In the genomic region with DNA sequence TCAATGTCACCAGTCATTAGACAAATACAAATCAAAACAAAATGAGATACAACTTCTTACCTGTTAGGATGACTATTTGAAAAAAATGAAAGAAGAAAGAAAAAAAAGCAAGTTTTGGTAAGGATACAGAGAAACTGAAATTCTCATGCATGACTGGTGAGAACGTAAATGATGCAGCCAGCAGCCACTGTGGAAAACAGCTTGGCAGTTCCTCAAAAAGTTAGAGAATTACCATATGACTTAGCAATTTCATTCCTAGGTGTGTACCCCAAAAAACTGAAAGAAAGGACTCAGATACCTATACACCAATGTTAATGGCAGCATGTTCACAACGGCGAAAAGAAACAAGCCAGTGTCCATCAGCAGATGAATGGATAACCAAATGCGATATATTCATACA, we compare ENCODE assay signal across 29 cellular contexts. TPM values are rescaled to one million over a fixed set of nuclear protein-coding genes. Genes with fewer than 3 reads are reported as not detected.
DNase-seq lines count a peak whose midpoint lies in the region; ATAC-seq and TF ChIP-seq lines count a peak whose summit lies in the region.
"Had no signal": no experiment of that assay in that cellular context is flagged by ENCODE, and none has a peak within 500 bp of the region (broad histone marks: within the 10 kb centered on the region; RNA-seq: fewer than 3 reads in every experiment).

No MANE protein-coding gene starts in this region.

- no peak for TF ChIP-seq CTCF in neutrophil (IDR thresholded peaks at IDR 0.05)
- no peak for TF ChIP-seq CTCF in MCF 10A (IDR thresholded peaks at IDR 0.05; ENCODE audit: unreplicated experiment)

- peak overlapping the region; percentile 46 to 53 for H3K4me3 ChIP-seq in neutrophil (ENCODE audit: low read depth in 1 of 2, low read length in 1 of 2)
- H3K4me3 ChIP-seq: body of pancreas, mucosa of descending colon, thyroid gland had no signal

- H3K9me3 Mint-ChIP-seq in activated T-cell treated with anti-CD3 and anti-CD28 coated beads, Interleukin-2, amount 50 U/mL, for 72 hours = no peaks in the 10 kb centered on the region
- H3K9me3 Mint-ChIP-seq in activated T-cell treated with anti-CD3 and anti-CD28 coated beads, Interleukin-2, amount 50 U/mL, for 24 hours = no peaks in the 10 kb centered on the region
- H3K9me3 Mint-ChIP-seq in MCF 10A (ENCODE audit: unreplicated experiment) = no peaks in the 10 kb centered on the region
- H3K9me3 Mint-ChIP-seq: activated naive CD8-positive, alpha-beta T cell treated with anti-CD3 and anti-CD28 coated beads, Interleukin-2, amount 50 U/mL, for 24 hours; activated T-helper 2 cell treated with anti-CD3 and anti-CD28 coated beads, Interferon-gamma antibody, Interleukin-2, Interleukin-4, amounts not matched to agents 10 μg/mL and 5 μg/mL and 100 μg/mL, durations not matched to agents 14 hours and 24 hours and 36 hours; neural crest cell; T-cell had no signal

- H3K27ac Mint-ChIP-seq in activated T-cell treated with anti-CD3 and anti-CD28 coated beads, Interleukin-2, amount 50 U/mL, for 72 hours = peak overlapping the region; percentile 35
- H3K27ac Mint-ChIP-seq in activated T-cell treated with anti-CD3 and anti-CD28 coated beads, Interleukin-2, amount 50 U/mL, for 24 hours = no peak overlapping the region
- H3K27ac Mint-ChIP-seq in T-helper 17 cell (peak overlapping the region; percentile 39), MCF 10A (ENCODE audit: low read depth, unreplicated experiment) (no peak overlapping the region)
- H3K27ac Mint-ChIP-seq: activated naive CD8-positive, alpha-beta T cell treated with anti-CD3 and anti-CD28 coated beads, Interleukin-2, amount 50 U/mL, for 24 hours; activated T-helper 2 cell treated with anti-CD3 and anti-CD28 coated beads, Interferon-gamma antibody, Interleukin-2, Interleukin-4, amounts not matched to agents 10 μg/mL and 5 μg/mL and 100 μg/mL, durations not matched to agents 14 hours and 24 hours and 36 hours had no signal

- H3K9me3 ChIP-seq in T-helper 17 cell (ENCODE audit: control insufficient read depth, low read length, poor library complexity, severe bottlenecking) (no peaks in the 10 kb centered on the region), neutrophil (no peaks in the 10 kb centered on the region)
- H3K9me3 ChIP-seq: body of pancreas, mucosa of descending colon, thyroid gland had no signal

- BruUV-seq in MCF 10A (replicated peaks; lab: Mats Ljungman, UMichigan) = no TSS peak

- peak overlapping the region; percentile 100 for H3K27ac ChIP-seq in neutrophil
- H3K27ac ChIP-seq: body of pancreas had no signal

- peaks cover 49% of the 10 kb centered on the region for H3K4me1 Mint-ChIP-seq in activated T-cell treated with anti-CD3 and anti-CD28 coated beads, Interleukin-2, amount 50 U/mL, for 72 hours (ENCODE audit: low read depth)
- peaks cover 60% of the 10 kb centered on the region for H3K4me1 Mint-ChIP-seq in activated T-cell treated with anti-CD3 and anti-CD28 coated beads, Interleukin-2, amount 50 U/mL, for 24 hours (ENCODE audit: low read depth)
- peaks cover 28% of the 10 kb centered on the region for H3K4me1 Mint-ChIP-seq in T-helper 17 cell
- H3K4me1 Mint-ChIP-seq in MCF 10A (ENCODE audit: insufficient read depth, unreplicated experiment) = peaks cover 18% of the 10 kb centered on the region

- H3K36me3 ChIP-seq in neutrophil = no peaks in the 10 kb centered on the region
- H3K36me3 ChIP-seq: thyroid gland had no signal

- ATAC-seq in activated T-cell treated with anti-CD3 and anti-CD28 coated beads, Interleukin-2, amount 50 U/mL, for 72 hours (replicated peaks in 1 of 2) = no peak
- no peak for ATAC-seq in T-helper 17 cell
- no peak for ATAC-seq in HG02571 (IDR thresholded peaks at IDR 0.05; ENCODE audit: unreplicated experiment)
- ATAC-seq: activated naive CD8-positive, alpha-beta T cell treated with anti-CD3 and anti-CD28 coated beads, Interleukin-2, amount 50 U/mL, for 24 hours; body of pancreas; esophagus mucosa; mucosa of descending colon; PC-3; stimulated activated naive CD8-positive, alpha-beta T cell treated with anti-CD3 and anti-CD28 coated beads, Interleukin-15, Interleukin-2, amounts not matched to agents 100 U/mL and 50 U/mL, for 24 hours; T-cell had no signal

- POLR2A ChIA-PET in MCF 10A (lab: Yijun Ruan, JAX) = interaction anchor here (0.6 to 1.0 kb wide), 3 partner anchors 27 to 355 kb away, joined by 3 to 5 read pairs (median 3); no protein-coding TSS in a partner anchor

- intact Hi-C loops in MCF 10A (cut with micrococcal nuclease) = no loop called here

- no peaks in the 10 kb centered on the region for H3K27me3 Mint-ChIP-seq in activated T-cell treated with anti-CD3 and anti-CD28 coated beads, Interleukin-2, amount 50 U/mL, for 72 hours (ENCODE audit: low read depth)
- no peaks in the 10 kb centered on the region for H3K27me3 Mint-ChIP-seq in activated T-cell treated with anti-CD3 and anti-CD28 coated beads, Interleukin-2, amount 50 U/mL, for 24 hours
- H3K27me3 Mint-ChIP-seq in T-helper 17 cell (no peaks in the 10 kb centered on the region), MCF 10A (ENCODE audit: insufficient read depth, unreplicated experiment) (no peaks in the 10 kb centered on the region)
- H3K27me3 Mint-ChIP-seq: activated naive CD8-positive, alpha-beta T cell treated with anti-CD3 and anti-CD28 coated beads, Interleukin-2, amount 50 U/mL, for 24 hours; T-cell had no signal

- H3K27me3 ChIP-seq in neutrophil = no peaks in the 10 kb centered on the region
- H3K27me3 ChIP-seq: body of pancreas, thyroid gland had no signal

- DNase-seq in activated T-cell treated with anti-CD3 and anti-CD28 coated beads, Interleukin-2, amount 50 U/mL, for 72 hours = no peak
- DNase-seq in activated T-cell treated with anti-CD3 and anti-CD28 coated beads, Interleukin-2, amount 50 U/mL, for 24 hours = no peak
- no peak for DNase-seq in T-helper 17 cell
- DNase-seq in NCI-H2107 treated with DMSO at 0.1 percent for 48 hours (lab: John Stamatoyannopoulos, UW; ENCODE audit: unreplicated experiment) = no peak
- DNase-seq in cerebellar nuclear complex (lab: John Stamatoyannopoulos, UW) = no peak
- no peak for DNase-seq in MCF 10A (ENCODE audit: unreplicated experiment)
- DNase-seq: activated naive CD8-positive, alpha-beta T cell treated with anti-CD3 and anti-CD28 coated beads, Interleukin-2, amount 50 U/mL, for 24 hours; body of pancreas; C1 segment of cervical spinal cord; effector CD4-positive, alpha-beta T cell; H7; hippocampal formation; mucosa of descending colon; NCI-H1048; NCI-H187 treated with DMSO at 0.1 percent for 48 hours; NCI-H2227 treated with DMSO at 0.1 percent for 48 hours; NCI-H774; PC-3; SIG-M5; stimulated activated CD4-positive, alpha-beta T cell treated with anti-CD3 and anti-CD28 coated beads, Interleukin-2, amount 100 ng/mL, for 48 hours; stimulated activated naive CD8-positive, alpha-beta T cell treated with anti-CD3 and anti-CD28 coated beads, Interleukin-15, Interleukin-2, amounts not matched to agents 100 U/mL and 50 U/mL, for 24 hours; T-cell; thyroid gland had no signal

- peaks cover 0 to 3% of the 10 kb centered on the region in 2 donors for H3K36me3 Mint-ChIP-seq in activated T-cell treated with anti-CD3 and anti-CD28 coated beads, Interleukin-2, amount 50 U/mL, for 72 hours (ENCODE audit: insufficient read depth in 2 of 2)
- peaks cover 5% of the 10 kb centered on the region for H3K36me3 Mint-ChIP-seq in activated T-cell treated with anti-CD3 and anti-CD28 coated beads, Interleukin-2, amount 50 U/mL, for 24 hours (ENCODE audit: low read depth)
- peaks cover 3% of the 10 kb centered on the region for H3K36me3 Mint-ChIP-seq in T-helper 17 cell (ENCODE audit: low read depth)
- no peaks in the 10 kb centered on the region for H3K36me3 Mint-ChIP-seq in MCF 10A (ENCODE audit: insufficient read depth, unreplicated experiment)

- no peak overlapping the region for H3K4me3 Mint-ChIP-seq in activated T-cell treated with anti-CD3 and anti-CD28 coated beads, Interleukin-2, amount 50 U/mL, for 72 hours
- H3K4me3 Mint-ChIP-seq in activated T-cell treated with anti-CD3 and anti-CD28 coated beads, Interleukin-2, amount 50 U/mL, for 24 hours = no peak overlapping the region
- no peak overlapping the region for H3K4me3 Mint-ChIP-seq in T-helper 17 cell
- no peak overlapping the region for H3K4me3 Mint-ChIP-seq in MCF 10A (ENCODE audit: unreplicated experiment)
- H3K4me3 Mint-ChIP-seq: activated naive CD8-positive, alpha-beta T cell treated with anti-CD3 and anti-CD28 coated beads, Interleukin-2, amount 50 U/mL, for 24 hours; neural crest cell; T-cell had no signal

- peaks cover 94 to 99% of the 10 kb centered on the region in 2 experiments for H3K4me1 ChIP-seq in neutrophil (ENCODE audit: control insufficient read depth in 1 of 2, insufficient read depth in 1 of 2, low read depth in 1 of 2, low read length in 1 of 2)

- CTCF ChIA-PET in MCF 10A (lab: Yijun Ruan, JAX) = interaction anchor here (1.1 to 1.6 kb wide), 2 partner anchors 61 to 114 kb away, joined by 3 to 8 read pairs; no protein-coding TSS in a partner anchor

RNA-seq across cellular contexts. Expression of gene NINJ2, which starts 26.6 kb away (rescaled TPM):
- 1 to 10 TPM; 3.0 to 8.1 TPM for total RNA-seq in activated T-cell treated with anti-CD3 and anti-CD28 coated beads, Interleukin-2, amount 50 U/mL, for 72 hours
- 1 to 10 TPM; 6.1 to 6.3 TPM for total RNA-seq in T-helper 17 cell
- total RNA-seq in MCF 10A (2022) = not detected in 2 replicates
- total RNA-seq: A673, PC-3 had no signal

Comparison
In these comparisons a context has a peak if more than half of its experiments do, and no peak if none do; other contexts are left out.
1. H3K27ac Mint-ChIP-seq: peak in activated T-cell treated with anti-CD3 and anti-CD28 coated beads, Interleukin-2, amount 50 U/mL, for 72 hours (single experiment) and T-helper 17 cell (single experiment); none in activated T-cell treated with anti-CD3 and anti-CD28 coated beads, Interleukin-2, amount 50 U/mL, for 24 hours (single experiment) and MCF 10A (single experiment).